In the genomic region with DNA sequence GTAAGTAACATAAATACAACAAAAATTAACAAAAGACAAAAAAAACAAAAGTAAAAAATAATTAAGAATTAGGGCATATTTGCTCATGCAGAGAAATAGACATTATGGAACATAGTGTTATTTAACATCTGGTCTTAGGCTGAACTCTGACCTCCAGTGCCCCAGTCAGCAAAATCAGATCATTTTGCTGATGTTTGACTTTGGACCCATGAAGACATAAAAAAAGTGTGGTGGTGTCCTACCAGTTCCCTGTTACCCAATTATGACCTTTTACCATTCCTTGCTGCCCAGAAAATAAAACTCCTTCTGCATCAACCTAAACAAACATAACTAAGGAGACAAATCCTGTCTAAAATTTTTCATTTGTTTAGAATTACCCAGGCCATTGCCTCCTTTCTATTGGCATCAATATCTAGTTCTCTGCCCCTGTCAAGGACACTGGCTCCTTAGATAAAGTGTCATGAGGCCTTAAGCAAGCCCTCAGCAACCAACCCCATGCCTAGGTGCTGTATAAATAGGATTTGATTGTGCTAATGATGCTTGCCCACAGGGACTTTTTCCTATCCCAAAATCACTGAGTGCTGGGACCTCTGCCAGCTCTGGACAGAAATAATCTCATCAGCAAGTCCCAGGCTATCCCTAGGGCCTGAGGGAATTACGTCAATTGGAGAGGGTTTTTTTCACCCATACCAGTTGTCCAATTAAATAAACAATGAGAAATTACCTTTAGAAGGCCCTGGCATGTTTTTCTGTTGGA, we compare ENCODE assay signal across 12 cellular contexts.
DNase-seq lines count a peak whose midpoint lies in the region; ATAC-seq and TF ChIP-seq lines count a peak whose summit lies in the region.
"Had no signal": no experiment of that assay in that cellular context is flagged by ENCODE, and none has a peak within 500 bp of the region (broad histone marks: within the 10 kb centered on the region; RNA-seq: fewer than 3 reads in every experiment).

No MANE protein-coding gene starts in this region.

- H3K27me3 ChIP-seq in adrenal gland (no peaks in the 10 kb centered on the region), testis (no peaks in the 10 kb centered on the region)

- DNase-seq in NCI-H1105 (lab: John Stamatoyannopoulos, UW): peak; percentile 18
- DNase-seq in adrenal gland: peak; percentile 46 to 91 (median 52)
- DNase-seq in left cardiac atrium: peak; percentile 73
- DNase-seq in testis: peak; percentile 73
- no peak for DNase-seq in T-helper 17 cell
- DNase-seq in hippocampal formation (lab: John Stamatoyannopoulos, UW): no peak
- DNase-seq: activated CD4-positive, alpha-beta T cell treated with anti-CD3 and anti-CD28 coated beads for 36 hours; activated T-cell treated with anti-CD3 and anti-CD28 coated beads, Interleukin-2, amount 50 U/mL, for 72 hours; Caco-2; NK-92 treated with Interleukin-12 subunit alpha and Interleukin-12 subunit beta, amount 100 ng/mL, for 24 hours had no signal

- H3K9me3 ChIP-seq in adrenal gland (replicated peaks in 1 of 3) (no peaks in the 10 kb centered on the region), testis (no peaks in the 10 kb centered on the region), T-helper 17 cell (ENCODE audit: control insufficient read depth, low read length, poor library complexity, severe bottlenecking) (no peaks in the 10 kb centered on the region)
- H3K9me3 ChIP-seq: Caco-2 had no signal

- intact Hi-C loops in adrenal gland (cut with DNase I) (no loop called here), left cardiac atrium (cut with DNase I) (no loop called here), testis (cut with DNase I; ENCODE audit: low total_unique reads) (no loop called here)

- H3K27ac ChIP-seq in adrenal gland: peak overlapping the region in 2 of 5 donors; percentile 31 to 71
- peak overlapping the region in 1 of 2 donors; percentile 52 for H3K27ac ChIP-seq in testis
- H3K27ac ChIP-seq: epithelial cell of prostate had no signal

- no peak overlapping the region for H3K27ac Mint-ChIP-seq in T-helper 17 cell
- H3K27ac Mint-ChIP-seq: activated CD4-positive, alpha-beta T cell treated with anti-CD3 and anti-CD28 coated beads for 36 hours; activated T-cell treated with anti-CD3 and anti-CD28 coated beads, Interleukin-2, amount 50 U/mL, for 72 hours had no signal

- H3K4me1 ChIP-seq in adrenal gland (replicated peaks in 1 of 2) (peaks cover 7 to 20% of the 10 kb centered on the region in 2 donors), testis (peaks cover 10% of the 10 kb centered on the region)
- H3K4me1 ChIP-seq: Caco-2 had no signal

- TF ChIP-seq CTCF in adrenal gland (IDR thresholded peaks at IDR 0.05): no peak
- no peak for TF ChIP-seq CTCF in testis (IDR thresholded peaks at IDR 0.05)

- TF ChIP-seq POLR2A in adrenal gland (IDR thresholded peaks at IDR 0.05): no peak
- TF ChIP-seq POLR2A in testis (IDR thresholded peaks at IDR 0.05): no peak

- H3K27me3 Mint-ChIP-seq in T-helper 17 cell: peaks cover 46% of the 10 kb centered on the region

- no peaks in the 10 kb centered on the region for H3K4me1 Mint-ChIP-seq in T-helper 17 cell
- H3K4me1 Mint-ChIP-seq: activated CD4-positive, alpha-beta T cell treated with anti-CD3 and anti-CD28 coated beads for 36 hours had no signal

- H3K4me3 ChIP-seq in adrenal gland (no peak overlapping the region), testis (no peak overlapping the region)

- H3K36me3 ChIP-seq in adrenal gland (replicated peaks in 1 of 2) (no peaks in the 10 kb centered on the region), testis (ENCODE audit: low read depth, missing control alignments) (no peaks in the 10 kb centered on the region)

- ATAC-seq in left cardiac atrium (peak; percentile 75 to 89), GM18867 (IDR thresholded peaks at IDR 0.05; ENCODE audit: unreplicated experiment) (no peak), T-helper 17 cell (no peak)
- ATAC-seq: activated CD4-positive, alpha-beta T cell treated with anti-CD3 and anti-CD28 coated beads for 36 hours; activated T-cell treated with anti-CD3 and anti-CD28 coated beads, Interleukin-2, amount 50 U/mL, for 72 hours had no signal

- H3K4me3 Mint-ChIP-seq in T-helper 17 cell: no peak overlapping the region
- H3K4me3 Mint-ChIP-seq: activated CD4-positive, alpha-beta T cell treated with anti-CD3 and anti-CD28 coated beads for 36 hours; activated T-cell treated with anti-CD3 and anti-CD28 coated beads, Interleukin-2, amount 50 U/mL, for 72 hours had no signal

- WGBS in adrenal gland, 4 donors: 17 to 64% (median 39%) methylated on average over 1 of the region's 1 CpG
- WGBS in testis, 2 donors: 15 to 45% methylated on average over 1 of the region's 1 CpG

- H3K36me3 Mint-ChIP-seq in T-helper 17 cell (ENCODE audit: low read depth): peaks cover 2% of the 10 kb centered on the region

Comparison
In these comparisons a context has a peak if more than half of its experiments do, and no peak if none do; other contexts are left out.
1. DNase-seq: peak in NCI-H1105 (single experiment), adrenal gland (7 of 7), left cardiac atrium (single experiment) and testis (single experiment); none in T-helper 17 cell (0 of 3) and hippocampal formation (0 of 2).
2. ATAC-seq: peak in left cardiac atrium (2 of 2); none in GM18867 (single experiment) and T-helper 17 cell (single experiment).